Comparison of ENCODE assay signal across 1 cellular context in genomic region chr3:19947549-19948071, GRCh38.
TF ChIP-seq lines count a peak whose summit lies in the region.

No MANE protein-coding gene starts in this region.

TF ChIP-seq in HEK293, 187 proteins besides CTCF, POLR2A, EP300 and RAD21 (continued from another document and continues in another):
- TF ChIP-seq ZNF16 (tag by site-specific recombination; IDR thresholded peaks at IDR 0.05; ENCODE audit: low read depth) (no peak), ZNF350 (tag by site-specific recombination; IDR thresholded peaks at IDR 0.05) (no peak), SP2 (tag by site-specific recombination; IDR thresholded peaks at IDR 0.05) (peak; percentile 23; the same call in 1 of the 2 replicates), ZNF2 (tag by site-specific recombination; IDR thresholded peaks at IDR 0.05) (no peak), ZNF404 (tag by site-specific recombination; IDR thresholded peaks at IDR 0.05) (no peak), ZNF140 (tag by site-specific recombination; IDR thresholded peaks at IDR 0.05) (no peak), ELK4 (IDR thresholded peaks at IDR 0.05; ENCODE audit: borderline replicate concordance, low read depth, low read length) (no peak), ZNF624 (tag by site-specific recombination; IDR thresholded peaks at IDR 0.05) (no peak), RBAK (tag by site-specific recombination; IDR thresholded peaks at IDR 0.05) (no peak), SCRT2 (tag by site-specific recombination; IDR thresholded peaks at IDR 0.05) (no peak), BCL11A (tag by site-specific recombination; IDR thresholded peaks at IDR 0.05; ENCODE audit: low read depth) (no peak), ZFP41 (tag by site-specific recombination; IDR thresholded peaks at IDR 0.05; ENCODE audit: borderline replicate concordance) (no peak), PRDM1 (tag by site-specific recombination; IDR thresholded peaks at IDR 0.05) (peak; percentile 62), ZNF558 (tag by site-specific recombination; IDR thresholded peaks at IDR 0.05) (no peak), SP7 (tag by site-specific recombination; IDR thresholded peaks at IDR 0.05) (no peak; the same call in 1 of the 2 replicates), ZNF23 (tag by site-specific recombination; IDR thresholded peaks at IDR 0.05; ENCODE audit: borderline replicate concordance) (no peak), FEZF1 (tag by site-specific recombination; IDR thresholded peaks at IDR 0.05) (no peak), ZNF473 (tag by site-specific recombination; IDR thresholded peaks at IDR 0.05) (no peak), ZNF354C (tag by site-specific recombination; IDR thresholded peaks at IDR 0.05; ENCODE audit: borderline replicate concordance, low read depth) (no peak), ZNF792 (tag by site-specific recombination; IDR thresholded peaks at IDR 0.05) (no peak), PATZ1 (tag by site-specific recombination; IDR thresholded peaks at IDR 0.05) (peak; percentile 28), ZNF138 (tag by site-specific recombination; IDR thresholded peaks at IDR 0.05; ENCODE audit: borderline replicate concordance) (no peak), ZNF449 (tag by site-specific recombination; IDR thresholded peaks at IDR 0.05) (no peak), ZNF629 (tag by site-specific recombination; IDR thresholded peaks at IDR 0.05) (no peak), ZNF19 (tag by site-specific recombination; IDR thresholded peaks at IDR 0.05; ENCODE audit: low read depth) (no peak), ZNF214 (tag by site-specific recombination; IDR thresholded peaks at IDR 0.05; ENCODE audit: borderline replicate concordance) (no peak), ZNF148 (tag by site-specific recombination; IDR thresholded peaks at IDR 0.05; ENCODE audit: borderline replicate concordance) (no peak), OSR2 (tag by site-specific recombination; IDR thresholded peaks at IDR 0.05) (no peak), ZNF121 (tag by site-specific recombination; IDR thresholded peaks at IDR 0.05) (no peak), ZNF529 (tag by site-specific recombination; IDR thresholded peaks at IDR 0.05; ENCODE audit: insufficient replicate concordance) (no peak), ZFP3 (tag by site-specific recombination; IDR thresholded peaks at IDR 0.05; ENCODE audit: low read depth) (no peak), ZNF596 (tag by site-specific recombination; IDR thresholded peaks at IDR 0.05) (no peak), ZNF433 (tag by site-specific recombination; IDR thresholded peaks at IDR 0.05; ENCODE audit: low read depth) (no peak), ZNF76 (tag by site-specific recombination; IDR thresholded peaks at IDR 0.05; ENCODE audit: borderline replicate concordance, low read depth) (peak; percentile 28; the same call in 1 of the 2 replicates), SCRT1 (tag by site-specific recombination; IDR thresholded peaks at IDR 0.05; ENCODE audit: borderline replicate concordance) (no peak), PRDM6 (tag by site-specific recombination; IDR thresholded peaks at IDR 0.05) (no peak), ZNF391 (tag by site-specific recombination; IDR thresholded peaks at IDR 0.05; ENCODE audit: borderline replicate concordance, low read depth) (0 out of 2 replicates have a peak, but pooled peaks have one; percentile 23), TCF7L2 (IDR thresholded peaks at IDR 0.05; ENCODE audit: borderline replicate concordance, low read depth, low read length) (no peak), HIC1 (tag by site-specific recombination; IDR thresholded peaks at IDR 0.05) (0 out of 2 replicates have a peak, but pooled peaks have one; percentile 26), ZNF645 (tag by site-specific recombination; IDR thresholded peaks at IDR 0.05) (no peak), ZNF280D (tag by site-specific recombination; IDR thresholded peaks at IDR 0.05) (no peak), ZNF791 (tag by site-specific recombination; IDR thresholded peaks at IDR 0.05) (no peak), HOXC10 (CRISPR knock-in tag; IDR thresholded peaks at IDR 0.05) (no peak), YY2 (tag by site-specific recombination; IDR thresholded peaks at IDR 0.05) (no peak), ZXDB (tag by site-specific recombination; IDR thresholded peaks at IDR 0.05) (peak; percentile 82), ZNF623 (tag by site-specific recombination; IDR thresholded peaks at IDR 0.05) (no peak; the same call in 1 of the 2 replicates), ZNF24 (tag by site-specific recombination; IDR thresholded peaks at IDR 0.05) (0 out of 2 replicates have a peak, but pooled peaks have one; percentile 16), ZNF362 (tag by site-specific recombination; IDR thresholded peaks at IDR 0.05) (no peak), SP3 (tag by site-specific recombination; IDR thresholded peaks at IDR 0.05) (peak; percentile 63), ZNF416 (tag by site-specific recombination; IDR thresholded peaks at IDR 0.05) (no peak), ZSCAN23 (tag by site-specific recombination; IDR thresholded peaks at IDR 0.05) (0 out of 2 replicates have a peak, but pooled peaks have one; percentile 48)
